Comparison of ENCODE assay signal across 12 cellular contexts in the genomic region with DNA sequence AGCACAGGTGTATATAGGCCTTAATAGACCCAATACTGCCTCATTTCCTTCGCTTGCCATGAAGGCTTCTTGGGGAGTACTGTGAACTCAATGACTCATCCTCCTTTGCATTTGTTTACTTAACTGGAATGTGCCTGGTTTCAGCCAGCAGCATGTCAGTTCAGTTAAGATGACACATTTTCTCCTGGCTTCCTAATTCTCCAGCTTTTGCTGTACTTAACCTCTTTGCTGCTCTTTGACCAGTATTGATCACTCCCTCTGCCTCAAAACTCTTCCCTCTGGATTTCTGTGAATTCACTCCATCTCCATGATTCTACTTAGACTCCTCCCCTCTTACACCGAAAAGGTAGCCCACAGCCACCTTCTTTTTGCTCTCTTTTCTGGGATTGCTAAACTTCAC.
DNase-seq lines count a peak whose midpoint lies in the region; TF ChIP-seq lines count a peak whose summit lies in the region.
"Had no signal": no experiment of that assay in that cellular context is flagged by ENCODE, and none has a peak within 500 bp of the region (broad histone marks: within the 10 kb centered on the region; RNA-seq: fewer than 3 reads in every experiment).

No MANE protein-coding gene starts in this region.

- peaks cover 2% of the 10 kb centered on the region for H3K27me3 Mint-ChIP-seq in endothelial cell (ENCODE audit: unreplicated experiment)
- H3K27me3 Mint-ChIP-seq: B cell had no signal

- H3K36me3 Mint-ChIP-seq in endothelial cell (ENCODE audit: low read depth, unreplicated experiment), result no peaks in the 10 kb centered on the region
- H3K36me3 Mint-ChIP-seq: activated naive CD8-positive, alpha-beta T cell treated with anti-CD3 and anti-CD28 coated beads, Interleukin-2, amount 10 ng/mL, durations not matched to agents 7 days and 5 days had no signal

- H3K27ac Mint-ChIP-seq in endothelial cell (ENCODE audit: unreplicated experiment), result no peak overlapping the region
- H3K27ac Mint-ChIP-seq: activated naive CD8-positive, alpha-beta T cell treated with anti-CD3 and anti-CD28 coated beads, Interleukin-2, amount 10 ng/mL, durations not matched to agents 7 days and 5 days; B cell had no signal

- H3K4me3 ChIP-seq in fibroblast of the aortic adventitia (ENCODE audit: low read depth, low read length), result no peak overlapping the region
- no peak overlapping the region for H3K4me3 ChIP-seq in skeletal muscle cell (ENCODE audit: low read depth, low read length)
- H3K4me3 ChIP-seq: upper lobe of right lung had no signal

- H3K9me3 Mint-ChIP-seq in endothelial cell (ENCODE audit: unreplicated experiment), result no peaks in the 10 kb centered on the region
- H3K9me3 Mint-ChIP-seq: activated naive CD8-positive, alpha-beta T cell treated with anti-CD3 and anti-CD28 coated beads, Interleukin-2, amount 10 ng/mL, durations not matched to agents 7 days and 5 days had no signal

- no peak for TF ChIP-seq CTCF in fibroblast of the aortic adventitia (IDR thresholded peaks at IDR 0.05; ENCODE audit: insufficient read depth, low read length)
- no peak for TF ChIP-seq CTCF in endothelial cell (IDR thresholded peaks at IDR 0.05; ENCODE audit: unreplicated experiment)

- peak; percentile 24 for DNase-seq in NCI-H2227 (lab: John Stamatoyannopoulos, UW; ENCODE audit: unreplicated experiment)
- DNase-seq in NCI-H2227 treated with DMSO at 0.1 percent for 48 hours (lab: John Stamatoyannopoulos, UW), result no peak
- peak; percentile 81 for DNase-seq in RKO (ENCODE audit: low spot score)
- peak; percentile 82 for DNase-seq in fibroblast of the aortic adventitia (ENCODE audit: low read depth)
- DNase-seq in skeletal muscle cell (ENCODE audit: low read depth), result peak; percentile 76
- DNase-seq in T-helper 1 cell, result no peak
- no peak for DNase-seq in superior temporal gyrus (ENCODE audit: extremely low spot score)
- no peak for DNase-seq in endothelial cell (ENCODE audit: low spot score)
- DNase-seq: activated naive CD8-positive, alpha-beta T cell treated with anti-CD3 and anti-CD28 coated beads, Interleukin-2, amount 10 ng/mL, durations not matched to agents 7 days and 5 days; NCI-H1436; upper lobe of right lung had no signal

- H3K4me1 Mint-ChIP-seq in endothelial cell (ENCODE audit: unreplicated experiment), result no peaks in the 10 kb centered on the region
- H3K4me1 Mint-ChIP-seq: activated naive CD8-positive, alpha-beta T cell treated with anti-CD3 and anti-CD28 coated beads, Interleukin-2, amount 10 ng/mL, durations not matched to agents 7 days and 5 days; B cell had no signal

- H3K4me3 Mint-ChIP-seq in endothelial cell (ENCODE audit: unreplicated experiment), result no peak overlapping the region
- H3K4me3 Mint-ChIP-seq: activated naive CD8-positive, alpha-beta T cell treated with anti-CD3 and anti-CD28 coated beads, Interleukin-2, amount 10 ng/mL, durations not matched to agents 7 days and 5 days; B cell had no signal

Comparison
In these comparisons a context has a peak if more than half of its experiments do, and no peak if none do; other contexts are left out.
1. DNase-seq: peak in NCI-H2227 (single experiment), RKO (single experiment), fibroblast of the aortic adventitia (single experiment) and skeletal muscle cell (single experiment); none in NCI-H2227 treated with DMSO at 0.1 percent for 48 hours (single experiment), T-helper 1 cell (0 of 5), superior temporal gyrus (single experiment) and endothelial cell (single experiment).